11 cellular contexts compared by ENCODE assay signal in the genomic region with DNA sequence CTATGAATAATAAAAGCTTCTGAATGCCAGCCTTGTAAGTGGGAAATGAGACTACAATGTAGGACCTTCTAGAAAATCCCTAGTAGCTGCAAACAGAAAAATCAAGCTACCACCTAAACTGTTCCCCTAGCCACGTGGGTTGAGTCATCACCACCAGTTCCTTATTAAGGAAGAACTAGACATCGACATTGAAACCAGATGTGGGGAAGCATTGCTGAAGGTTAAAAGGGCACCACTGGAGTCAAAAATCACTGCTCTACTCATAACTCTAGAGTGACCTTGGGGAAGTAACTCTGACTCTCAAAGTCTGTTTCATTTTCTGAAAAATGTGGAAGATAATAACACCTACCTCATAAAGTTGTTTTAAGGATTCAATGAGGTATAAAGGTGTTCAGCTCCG. TPM values are rescaled to one million over a fixed set of nuclear protein-coding genes. Genes with fewer than 3 reads are reported as not detected.
A peak's percentile ranks its signal among the peaks of the same experiment; 100 is the strongest.
DNase-seq lines count a peak whose midpoint lies in the region; ATAC-seq and TF ChIP-seq lines count a peak whose summit lies in the region.
"Had no signal": no experiment of that assay in that cellular context is flagged by ENCODE, and none has a peak within 500 bp of the region (broad histone marks: within the 10 kb centered on the region; RNA-seq: fewer than 3 reads in every experiment).

No MANE protein-coding gene starts in this region.

- no peaks in the 10 kb centered on the region for H3K27me3 Mint-ChIP-seq in activated naive CD4-positive, alpha-beta T cell treated with anti-CD3 and anti-CD28 coated beads for 36 hours (ENCODE audit: low read depth)
- H3K27me3 Mint-ChIP-seq in activated B cell treated with CpG ODN at 0.5 μM for 24 hours: peaks cover 13% of the 10 kb centered on the region
- H3K27me3 Mint-ChIP-seq: activated naive CD4-positive, alpha-beta T cell treated with anti-CD3 and anti-CD28 coated beads, Interleukin-2, amount 50 U/mL, for 24 hours had no signal

- H3K9me3 Mint-ChIP-seq in activated naive CD4-positive, alpha-beta T cell treated with anti-CD3 and anti-CD28 coated beads for 36 hours: no peaks in the 10 kb centered on the region
- H3K9me3 Mint-ChIP-seq in activated B cell treated with CpG ODN at 0.5 μM for 24 hours: no peaks in the 10 kb centered on the region
- H3K9me3 Mint-ChIP-seq: activated naive CD4-positive, alpha-beta T cell treated with anti-CD3 and anti-CD28 coated beads, Interleukin-2, amount 50 U/mL, for 24 hours had no signal

- H3K4me1 Mint-ChIP-seq in activated naive CD4-positive, alpha-beta T cell treated with anti-CD3 and anti-CD28 coated beads for 36 hours (ENCODE audit: low read depth): peaks cover 4% of the 10 kb centered on the region
- peaks cover 6% of the 10 kb centered on the region for H3K4me1 Mint-ChIP-seq in activated B cell treated with CpG ODN at 0.5 μM for 24 hours
- H3K4me1 Mint-ChIP-seq: activated naive CD4-positive, alpha-beta T cell treated with anti-CD3 and anti-CD28 coated beads, Interleukin-2, amount 50 U/mL, for 24 hours had no signal

- no peaks in the 10 kb centered on the region for H3K36me3 Mint-ChIP-seq in activated naive CD4-positive, alpha-beta T cell treated with anti-CD3 and anti-CD28 coated beads for 36 hours (ENCODE audit: low read depth)
- H3K36me3 Mint-ChIP-seq in activated B cell treated with CpG ODN at 0.5 μM for 24 hours (ENCODE audit: low read depth): no peaks in the 10 kb centered on the region
- H3K36me3 Mint-ChIP-seq: activated naive CD4-positive, alpha-beta T cell treated with anti-CD3 and anti-CD28 coated beads, Interleukin-2, amount 50 U/mL, for 24 hours had no signal

- ATAC-seq in HG02885 (IDR thresholded peaks at IDR 0.05; ENCODE audit: poor library complexity, unreplicated experiment): peak; percentile 91
- ATAC-seq in activated B cell treated with CpG ODN at 0.5 μM for 24 hours (ENCODE audit: low read depth): peak; percentile 89
- ATAC-seq in GM19324 (IDR thresholded peaks at IDR 0.05; ENCODE audit: low FRiP score, unreplicated experiment): no peak

- CTCF ChIA-PET in activated naive CD4-positive, alpha-beta T cell treated with anti-CD3 and anti-CD28 coated beads for 36 hours (lab: Charles Lee): interaction anchor here (1.2 to 1.3 kb wide), 2 partner anchors 22 to 57 kb away, joined by 3 read pairs; no protein-coding TSS in a partner anchor
- CTCF ChIA-PET in activated B cell treated with CpG ODN at 0.5 μM for 24 hours (lab: Charles Lee): interaction anchor here (0.7 kb wide), 1 partner anchor 8 kb away, joined by 6 read pairs; no protein-coding TSS in a partner anchor

- intact Hi-C loops in activated naive CD4-positive, alpha-beta T cell treated with anti-CD3 and anti-CD28 coated beads for 36 hours (cut with micrococcal nuclease): no loop called here
- intact Hi-C loops in activated B cell treated with CpG ODN at 0.5 μM for 24 hours (cut with micrococcal nuclease): no loop called here

- DNase-seq in activated naive CD4-positive, alpha-beta T cell treated with anti-CD3 and anti-CD28 coated beads for 36 hours: peak; percentile 19
- DNase-seq in activated naive CD4-positive, alpha-beta T cell treated with anti-CD3 and anti-CD28 coated beads, Interleukin-2, amount 50 U/mL, for 16 hours: no peak
- DNase-seq in activated B cell treated with CpG ODN at 0.5 μM for 24 hours (no peak), stromal cell of bone marrow (ENCODE audit: low read depth) (peak; percentile 75), DMS 273 treated with DMSO at 0.1 percent for 48 hours (lab: John Stamatoyannopoulos, UW) (no peak), NCI-H2107 treated with DMSO at 0.1 percent for 48 hours (lab: John Stamatoyannopoulos, UW; ENCODE audit: unreplicated experiment) (no peak)
- DNase-seq: retina, Right ventricle myocardium superior had no signal

- POLR2A ChIA-PET in activated B cell treated with CpG ODN at 0.5 μM for 24 hours (lab: Charles Lee): no interaction called here

- no peak overlapping the region for H3K4me3 Mint-ChIP-seq in activated naive CD4-positive, alpha-beta T cell treated with anti-CD3 and anti-CD28 coated beads for 36 hours
- no peak overlapping the region for H3K4me3 Mint-ChIP-seq in activated B cell treated with CpG ODN at 0.5 μM for 24 hours
- H3K4me3 Mint-ChIP-seq: activated naive CD4-positive, alpha-beta T cell treated with anti-CD3 and anti-CD28 coated beads, Interleukin-2, amount 50 U/mL, for 24 hours had no signal

- H3K27ac Mint-ChIP-seq in activated naive CD4-positive, alpha-beta T cell treated with anti-CD3 and anti-CD28 coated beads for 36 hours: no peak overlapping the region
- H3K27ac Mint-ChIP-seq in activated B cell treated with CpG ODN at 0.5 μM for 24 hours: peak overlapping the region; percentile 2
- H3K27ac Mint-ChIP-seq: activated naive CD4-positive, alpha-beta T cell treated with anti-CD3 and anti-CD28 coated beads, Interleukin-2, amount 50 U/mL, for 24 hours had no signal

- no peak for TF ChIP-seq CTCF in activated B cell treated with CpG ODN at 0.5 μM for 24 hours (IDR thresholded peaks at IDR 0.05)

RNA-seq across cellular contexts. Expression of a gene that starts 9.4 kb away (rescaled TPM):
- 10 to 100 TPM; 68.1 to 78.4 TPM for total RNA-seq in activated naive CD4-positive, alpha-beta T cell treated with anti-CD3 and anti-CD28 coated beads for 36 hours
- 40.6 and 43.5 TPM in 2 replicates for total RNA-seq in activated B cell treated with CpG ODN at 0.5 μM for 24 hours

RNA-seq across cellular contexts. Expression of a gene that starts 38.2 kb away (rescaled TPM):
- 10 to 100 TPM; 29.5 to 33.4 TPM for total RNA-seq in activated naive CD4-positive, alpha-beta T cell treated with anti-CD3 and anti-CD28 coated beads for 36 hours
- total RNA-seq in activated B cell treated with CpG ODN at 0.5 μM for 24 hours: 39.5 and 43.0 TPM in 2 replicates

RNA-seq across cellular contexts. Expression of a gene that starts 53.7 kb away (rescaled TPM):
- total RNA-seq in activated naive CD4-positive, alpha-beta T cell treated with anti-CD3 and anti-CD28 coated beads for 36 hours: 100 to 1,000 TPM in 1 of 2 experiments, 10 to 100 TPM in 1; 96.5 to 101 TPM
- 0.91 and 1.6 TPM in 2 replicates for total RNA-seq in activated B cell treated with CpG ODN at 0.5 μM for 24 hours

RNA-seq across cellular contexts. Expression of a gene that starts 59.2 kb away (rescaled TPM):
- 1 to 10 TPM; 9.2 to 9.7 TPM for total RNA-seq in activated naive CD4-positive, alpha-beta T cell treated with anti-CD3 and anti-CD28 coated beads for 36 hours
- 11.9 and 14.1 TPM in 2 replicates for total RNA-seq in activated B cell treated with CpG ODN at 0.5 μM for 24 hours

Comparison
In these comparisons a context has a peak if more than half of its experiments do, and no peak if none do; other contexts are left out.
1. DNase-seq: peak in activated naive CD4-positive, alpha-beta T cell treated with anti-CD3 and anti-CD28 coated beads for 36 hours (single experiment) and stromal cell of bone marrow (single experiment); none in activated naive CD4-positive, alpha-beta T cell treated with anti-CD3 and anti-CD28 coated beads, Interleukin-2, amount 50 U/mL, for 16 hours (single experiment), activated B cell treated with CpG ODN at 0.5 μM for 24 hours (single experiment), DMS 273 treated with DMSO at 0.1 percent for 48 hours (single experiment) and NCI-H2107 treated with DMSO at 0.1 percent for 48 hours (single experiment).
2. RNA of a gene that starts 53.7 kb away (total RNA-seq): 96.5 to 101 TPM in activated naive CD4-positive, alpha-beta T cell treated with anti-CD3 and anti-CD28 coated beads for 36 hours; 0.91 to 1.6 TPM in activated B cell treated with CpG ODN at 0.5 μM for 24 hours; every median in the first group is over 10 times any median in the second.